Comparison of ENCODE assay signal across 15 cellular contexts in genomic region chr2:235113854-235114253, GRCh38.
"Had no signal": no experiment of that assay in that cellular context is flagged by ENCODE, and none has a peak within 500 bp of the region (broad histone marks: within the 10 kb centered on the region; RNA-seq: fewer than 3 reads in every experiment).

No MANE protein-coding gene starts in this region.

- H3K4me3 ChIP-seq: colonic mucosa, stomach had no signal

- ATAC-seq: activated naive CD8-positive, alpha-beta T cell treated with anti-CD3 and anti-CD28 coated beads, Interleukin-2, amount 50 U/mL, for 24 hours; left ventricle myocardium superior had no signal

- H3K27ac Mint-ChIP-seq: activated naive CD8-positive, alpha-beta T cell treated with anti-CD3 and anti-CD28 coated beads, Interleukin-2, amount 50 U/mL, for 24 hours had no signal

- H3K4me1 ChIP-seq: colonic mucosa, parathyroid adenoma, stomach had no signal

- H3K27ac ChIP-seq: colonic mucosa, epithelial cell of prostate, parathyroid adenoma, stomach had no signal

- H3K27me3 ChIP-seq: colonic mucosa had no signal

- H3K9ac ChIP-seq: parathyroid adenoma had no signal

- DNase-seq: activated CD4-positive, alpha-beta T cell treated with anti-CD3 and anti-CD28 coated beads for 4 hours; activated naive CD4-positive, alpha-beta T cell treated with Interleukin-2 at 50 U/mL for 16 hours; activated naive CD8-positive, alpha-beta T cell treated with anti-CD3 and anti-CD28 coated beads, Interleukin-2, amount 50 U/mL, for 24 hours; colonic mucosa; effector CD4-positive, alpha-beta T cell; kidney; left ventricle myocardium superior; retina; stimulated activated CD4-positive, alpha-beta T cell treated with anti-CD3 and anti-CD28 coated beads, Interleukin-4, amount 100 ng/mL, for 1 hour; stimulated activated CD8-positive, alpha-beta memory T cell treated with anti-CD3 and anti-CD28 coated beads, Interleukin-4, amount 100 ng/mL, for 48 hours; stomach; T1000 had no signal

- H3K36me3 ChIP-seq: colonic mucosa, stomach had no signal

- H3K4me1 Mint-ChIP-seq: activated naive CD8-positive, alpha-beta T cell treated with anti-CD3 and anti-CD28 coated beads, Interleukin-2, amount 50 U/mL, for 24 hours had no signal

- H3K9me3 Mint-ChIP-seq: activated naive CD8-positive, alpha-beta T cell treated with anti-CD3 and anti-CD28 coated beads, Interleukin-2, amount 50 U/mL, for 24 hours; neural crest cell had no signal

- H3K4me3 Mint-ChIP-seq: activated naive CD8-positive, alpha-beta T cell treated with anti-CD3 and anti-CD28 coated beads, Interleukin-2, amount 50 U/mL, for 24 hours; neural crest cell had no signal

- H3K9me3 ChIP-seq: colonic mucosa, stomach had no signal

- H2AFZ ChIP-seq: parathyroid adenoma had no signal
